ENCODE assay signal across 1 cellular context in genomic region chr7:80128918-80129317, GRCh38.
TF ChIP-seq lines count a peak whose summit lies in the region.

No MANE protein-coding gene starts in this region.

TF ChIP-seq in GM12878, 131 proteins besides CTCF, POLR2A, EP300 and RAD21 (continued from another document):
- TF ChIP-seq USF1 (IDR thresholded peaks at IDR 0.05; ENCODE audit: borderline replicate concordance, extremely low read length, insufficient read depth, low read depth, low read length) (no peak), CBFB (IDR thresholded peaks at IDR 0.05; ENCODE audit: low read depth) (no peak), RB1 (IDR thresholded peaks at IDR 0.05; ENCODE audit: borderline replicate concordance) (no peak), JUNB (IDR thresholded peaks at IDR 0.05) (no peak), TAF1 (IDR thresholded peaks at IDR 0.05; ENCODE audit: borderline replicate concordance, low read depth, low read length) (no peak), ZBTB11 (CRISPR knock-in tag; IDR thresholded peaks at IDR 0.05) (no peak), SIX5 (IDR thresholded peaks at IDR 0.05; ENCODE audit: low read depth, low read length, severe bottlenecking) (no peak), E2F4 (IDR thresholded peaks at IDR 0.05; ENCODE audit: low read depth, low read length) (no peak), POU2F2 (IDR thresholded peaks at IDR 0.05; ENCODE audit: borderline replicate concordance, low read depth, low read length) (no peak), SPI1 (IDR thresholded peaks at IDR 0.05; ENCODE audit: borderline replicate concordance, insufficient read depth, low read depth, low read length) (no peak), BHLHE40 (IDR thresholded peaks at IDR 0.05; ENCODE audit: borderline replicate concordance in 1 of 2, low read depth in 2 of 2, low read length in 1 of 2) (no peak), FOXK2 (IDR thresholded peaks at IDR 0.05) (no peak), YBX1 (IDR thresholded peaks at IDR 0.05) (no peak), ESRRA (IDR thresholded peaks at IDR 0.05; ENCODE audit: low read length) (no peak), KAT2A (conservative IDR thresholded peaks at IDR 0.05; ENCODE audit: control insufficient read depth, low read depth, low read length) (no peak), GATAD2B (conservative IDR thresholded peaks at IDR 0.05; ENCODE audit: low read depth) (no peak)
TF ChIP-seq in GM12878: peak in this region for 0.
